ENCODE assay signal across 1 cellular context in genomic region chr12:49984476-49984890, GRCh38.
TF ChIP-seq lines count a peak whose summit lies in the region.

No MANE protein-coding gene starts in this region.

TF ChIP-seq in SK-N-SH treated with all-trans-retinoic acid at 6 μM for 48 hours, 23 proteins besides CTCF, POLR2A, EP300 and RAD21 (continued from another document):
- TF ChIP-seq PATZ1 (CRISPR knock-in tag; IDR thresholded peaks at IDR 0.05; ENCODE audit: borderline replicate concordance) (no peak), ZNF70 (CRISPR knock-in tag; IDR thresholded peaks at IDR 0.05) (no peak)
TF ChIP-seq in SK-N-SH treated with all-trans-retinoic acid at 6 μM for 48 hours: peak in this region for 0.
